Comparison of ENCODE assay signal across 27 cellular contexts in the genomic region with DNA sequence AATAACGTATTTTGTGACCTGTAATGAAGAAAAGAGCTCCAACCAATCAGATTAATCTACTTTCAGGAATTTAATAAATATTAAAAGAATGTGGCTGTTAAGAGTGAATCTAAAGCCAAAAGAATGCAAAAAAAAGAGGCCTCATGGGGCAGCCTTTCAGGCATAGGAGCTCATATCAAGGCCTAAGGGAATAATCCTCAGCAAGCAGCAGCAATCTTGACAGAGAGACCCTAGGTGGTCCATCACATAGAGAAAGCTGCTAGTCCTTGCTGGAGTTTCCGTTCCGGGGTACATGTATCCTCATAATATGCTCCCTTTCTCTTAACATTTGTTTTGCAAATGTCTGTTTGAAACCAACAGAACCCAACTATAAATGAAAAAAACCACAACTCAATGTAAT.
"Had no signal": no experiment of that assay in that cellular context is flagged by ENCODE, and none has a peak within 500 bp of the region (broad histone marks: within the 10 kb centered on the region; RNA-seq: fewer than 3 reads in every experiment).

No MANE protein-coding gene starts in this region.

- H3K4me1 Mint-ChIP-seq: activated CD4-positive, alpha-beta T cell treated with anti-CD3 and anti-CD28 coated beads, Interleukin-2, amount 10 ng/mL, durations not matched to agents 7 days and 5 days; activated naive CD8-positive, alpha-beta T cell treated with anti-CD3 and anti-CD28 coated beads, Interleukin-2, amount 50 U/mL, for 24 hours had no signal

- H3K9me3 ChIP-seq: SK-N-SH had no signal

- H3K27me3 Mint-ChIP-seq: activated CD4-positive, alpha-beta memory T cell treated with anti-CD3 and anti-CD28 coated beads for 36 hours had no signal

- H3K27ac ChIP-seq: brain microvascular endothelial cell, cardiac muscle cell, KMS-11, VCaP had no signal

- H3K36me3 ChIP-seq: brain microvascular endothelial cell, cardiac muscle cell had no signal

- H3K4me3 Mint-ChIP-seq: activated CD4-positive, alpha-beta memory T cell treated with anti-CD3 and anti-CD28 coated beads for 36 hours; activated CD4-positive, alpha-beta T cell treated with anti-CD3 and anti-CD28 coated beads, Interleukin-2, amount 10 ng/mL, durations not matched to agents 7 days and 5 days; activated naive CD8-positive, alpha-beta T cell treated with anti-CD3 and anti-CD28 coated beads, Interleukin-2, amount 50 U/mL, for 24 hours; activated T-cell treated with anti-CD3 and anti-CD28 coated beads, Interleukin-2, amount 50 U/mL, for 4 hours had no signal

- H3K9me2 ChIP-seq: SK-N-SH had no signal

- H3K27ac Mint-ChIP-seq: activated CD4-positive, alpha-beta memory T cell treated with anti-CD3 and anti-CD28 coated beads for 36 hours; activated CD4-positive, alpha-beta T cell treated with anti-CD3 and anti-CD28 coated beads, Interleukin-2, amount 10 ng/mL, durations not matched to agents 7 days and 5 days; activated naive CD4-positive, alpha-beta T cell treated with anti-CD3 and anti-CD28 coated beads, Interleukin-2, amount 50 U/mL, for 72 hours; activated naive CD8-positive, alpha-beta T cell treated with anti-CD3 and anti-CD28 coated beads, Interleukin-2, amount 50 U/mL, for 24 hours had no signal

- DNase-seq: activated CD4-positive, alpha-beta memory T cell treated with anti-CD3 and anti-CD28 coated beads for 36 hours; activated CD4-positive, alpha-beta T cell treated with anti-CD3 and anti-CD28 coated beads, Interleukin-2, amount 10 ng/mL, durations not matched to agents 7 days and 5 days; activated CD4-positive, CD25-positive, alpha-beta regulatory T cell; activated CD8-positive, alpha-beta memory T cell treated with anti-CD3 and anti-CD28 coated beads for 24 hours; activated effector memory CD4-positive, alpha-beta T cell treated with anti-CD3 and anti-CD28 coated beads, Interleukin-2, amount 50 U/mL, for 16 hours; activated naive CD4-positive, alpha-beta T cell treated with Interleukin-2 at 50 U/mL for 16 hours; activated naive CD8-positive, alpha-beta T cell treated with anti-CD3 and anti-CD28 coated beads, Interleukin-2, amount 50 U/mL, for 24 hours; activated T-cell treated with anti-CD3 and anti-CD28 coated beads, Interleukin-2, amount 50 U/mL, for 4 hours; amniotic stem cell; brain microvascular endothelial cell; MV-4-11; NCI-H1105; NCI-H1436; NCI-H187; NCI-H2081; NCI-H510A treated with DMSO at 0.1 percent for 48 hours; NCI-H69; NK-92 treated with Interleukin-12 subunit alpha and Interleukin-12 subunit beta, amount 100 ng/mL, for 24 hours; OCI-M1; RPMI8226; SK-N-SH; T-helper 1 cell had no signal

- H3K9me3 Mint-ChIP-seq: activated CD4-positive, alpha-beta memory T cell treated with anti-CD3 and anti-CD28 coated beads for 36 hours; activated CD4-positive, alpha-beta T cell treated with anti-CD3 and anti-CD28 coated beads, Interleukin-2, amount 10 ng/mL, durations not matched to agents 7 days and 5 days; activated naive CD4-positive, alpha-beta T cell treated with anti-CD3 and anti-CD28 coated beads, Interleukin-2, amount 50 U/mL, for 72 hours; activated naive CD8-positive, alpha-beta T cell treated with anti-CD3 and anti-CD28 coated beads, Interleukin-2, amount 50 U/mL, for 24 hours; activated T-cell treated with anti-CD3 and anti-CD28 coated beads, Interleukin-2, amount 50 U/mL, for 4 hours had no signal

- H3K27me3 ChIP-seq: brain microvascular endothelial cell, cardiac muscle cell had no signal

- ATAC-seq: activated naive CD4-positive, alpha-beta T cell treated with anti-CD3 and anti-CD28 coated beads, Interleukin-2, amount 50 U/mL, for 72 hours; activated naive CD8-positive, alpha-beta T cell treated with anti-CD3 and anti-CD28 coated beads, Interleukin-2, amount 50 U/mL, for 24 hours; activated T-cell treated with anti-CD3 and anti-CD28 coated beads, Interleukin-2, amount 50 U/mL, for 4 hours; Panc1 had no signal

- H3K4me2 ChIP-seq: KMS-11, SK-N-SH had no signal

- H3K4me3 ChIP-seq: cardiac muscle cell had no signal

- H3K36me3 Mint-ChIP-seq: activated CD4-positive, alpha-beta memory T cell treated with anti-CD3 and anti-CD28 coated beads for 36 hours; activated naive CD4-positive, alpha-beta T cell treated with anti-CD3 and anti-CD28 coated beads, Interleukin-2, amount 50 U/mL, for 72 hours had no signal

- H3K9ac ChIP-seq: KMS-11, SK-N-SH had no signal
